In the genomic region with DNA sequence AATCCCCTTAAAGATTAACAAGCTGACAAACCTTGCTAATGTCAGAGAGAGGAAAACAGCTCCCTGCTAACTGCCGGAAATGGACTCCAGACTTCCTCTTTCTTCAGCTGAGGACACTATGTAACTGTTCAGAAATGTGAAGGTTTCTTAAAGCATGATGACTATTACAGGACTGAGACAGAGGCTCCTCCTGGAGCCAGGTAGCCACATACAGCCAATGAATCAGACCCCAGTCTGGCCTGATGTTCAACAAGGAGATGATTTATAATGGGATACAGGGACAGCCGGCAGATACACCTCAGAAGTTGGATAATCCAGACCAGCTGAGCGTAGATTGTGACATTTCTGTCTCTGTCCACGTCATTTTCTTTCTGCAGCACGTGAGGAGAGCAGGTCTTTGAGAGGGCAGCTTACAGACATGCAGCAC, we compare ENCODE assay signal across 1 cellular context.
TF ChIP-seq lines count a peak whose summit lies in the region.

No MANE protein-coding gene starts in this region.

TF ChIP-seq in K562, 482 proteins besides CTCF, POLR2A, EP300 and RAD21 (continued from another document):
- TF ChIP-seq, protein P1, sequence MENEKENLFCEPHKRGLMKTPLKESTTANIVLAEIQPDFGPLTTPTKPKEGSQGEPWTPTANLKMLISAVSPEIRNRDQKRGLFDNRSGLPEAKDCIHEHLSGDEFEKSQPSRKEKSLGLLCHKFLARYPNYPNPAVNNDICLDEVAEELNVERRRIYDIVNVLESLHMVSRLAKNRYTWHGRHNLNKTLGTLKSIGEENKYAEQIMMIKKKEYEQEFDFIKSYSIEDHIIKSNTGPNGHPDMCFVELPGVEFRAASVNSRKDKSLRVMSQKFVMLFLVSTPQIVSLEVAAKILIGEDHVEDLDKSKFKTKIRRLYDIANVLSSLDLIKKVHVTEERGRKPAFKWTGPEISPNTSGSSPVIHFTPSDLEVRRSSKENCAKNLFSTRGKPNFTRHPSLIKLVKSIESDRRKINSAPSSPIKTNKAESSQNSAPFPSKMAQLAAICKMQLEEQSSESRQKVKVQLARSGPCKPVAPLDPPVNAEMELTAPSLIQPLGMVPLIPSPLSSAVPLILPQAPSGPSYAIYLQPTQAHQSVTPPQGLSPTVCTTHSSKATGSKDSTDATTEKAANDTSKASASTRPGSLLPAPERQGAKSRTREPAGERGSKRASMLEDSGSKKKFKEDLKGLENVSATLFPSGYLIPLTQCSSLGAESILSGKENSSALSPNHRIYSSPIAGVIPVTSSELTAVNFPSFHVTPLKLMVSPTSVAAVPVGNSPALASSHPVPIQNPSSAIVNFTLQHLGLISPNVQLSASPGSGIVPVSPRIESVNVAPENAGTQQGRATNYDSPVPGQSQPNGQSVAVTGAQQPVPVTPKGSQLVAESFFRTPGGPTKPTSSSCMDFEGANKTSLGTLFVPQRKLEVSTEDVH (IDR thresholded peaks at IDR 0.05; ENCODE audit: low read depth, partially characterized antibody) = no peak
- TF ChIP-seq SAFB2 (IDR thresholded peaks at IDR 0.05; ENCODE audit: borderline replicate concordance, low read depth, low read length, severe bottlenecking) (no peak), PCBP1 (IDR thresholded peaks at IDR 0.05; ENCODE audit: low read depth, low read length, poor library complexity, severe bottlenecking) (no peak), RNF219 (CRISPR knock-in tag; IDR thresholded peaks at IDR 0.05) (no peak), ZNF57 (CRISPR knock-in tag; IDR thresholded peaks at IDR 0.05) (no peak), JUNB (CRISPR knock-in tag; conservative IDR thresholded peaks at IDR 0.05) (no peak), JUN (IDR thresholded peaks at IDR 0.05; ENCODE audit: borderline replicate concordance, low read depth, low read length) (0 out of 2 replicates have a peak, but pooled peaks have one; percentile 28), JUN (CRISPR knock-in tag; IDR thresholded peaks at IDR 0.05; ENCODE audit: borderline replicate concordance) (no peak), SNRNP70 (optimal IDR thresholded peaks at IDR 0.05; ENCODE audit: low read depth, low read length) (no peak), ZEB2 (IDR thresholded peaks at IDR 0.05) (0 out of 2 replicates have a peak, but pooled peaks have one; percentile 49), MCM7 (IDR thresholded peaks at IDR 0.05) (no peak), HNRNPUL1 (IDR thresholded peaks at IDR 0.05; ENCODE audit: low read length) (no peak), STAT5B (CRISPR knock-in tag; IDR thresholded peaks at IDR 0.05) (no peak), SNAPC5 (CRISPR knock-in tag; IDR thresholded peaks at IDR 0.05) (no peak), ZNF551 (CRISPR knock-in tag; IDR thresholded peaks at IDR 0.05) (no peak), ILF3 (IDR thresholded peaks at IDR 0.05; ENCODE audit: borderline replicate concordance) (no peak), ZNF586 (CRISPR knock-in tag; conservative IDR thresholded peaks at IDR 0.05) (no peak), NR2F6 (CRISPR knock-in tag; IDR thresholded peaks at IDR 0.05) (no peak), MYBL2 (IDR thresholded peaks at IDR 0.05; ENCODE audit: low read depth) (no peak), MYBL2 (CRISPR knock-in tag; IDR thresholded peaks at IDR 0.05; ENCODE audit: borderline replicate concordance) (no peak), SP2 (IDR thresholded peaks at IDR 0.05; ENCODE audit: extremely low read depth, low read depth, low read length, poor library complexity, severe bottlenecking) (no peak), E2F5 (CRISPR knock-in tag; IDR thresholded peaks at IDR 0.05) (no peak), FOXJ2 (tag; IDR thresholded peaks at IDR 0.05) (no peak), CEBPG (CRISPR knock-in tag; IDR thresholded peaks at IDR 0.05) (no peak), CEBPG (tag; conservative IDR thresholded peaks at IDR 0.05 in 1 of 2, IDR thresholded peaks at IDR 0.05 in 1 of 2) (0 out of 4 replicates have a peak, but pooled peaks of 1 of the 2 experiments have one; percentile 8), IRF2 (CRISPR knock-in tag; IDR thresholded peaks at IDR 0.05) (no peak), ATF3 (IDR thresholded peaks at IDR 0.05) (peak; percentile 8; the same call in 1 of the 2 replicates), ATF3 (CRISPR knock-in tag; conservative IDR thresholded peaks at IDR 0.05) (no peak), ZNF780A (CRISPR knock-in tag; IDR thresholded peaks at IDR 0.05) (no peak), ZNF197 (CRISPR knock-in tag; IDR thresholded peaks at IDR 0.05; ENCODE audit: low read depth) (no peak), ATF1 (CRISPR knock-in tag; IDR thresholded peaks at IDR 0.05) (no peak), ATF1 (tag; IDR thresholded peaks at IDR 0.05) (no peak), EGR1 (conservative IDR thresholded peaks at IDR 0.05) (no peak), ZNF766 (CRISPR knock-in tag; conservative IDR thresholded peaks at IDR 0.05) (peak; percentile 100), PCBP2 (IDR thresholded peaks at IDR 0.05; ENCODE audit: low read depth, low read length, poor library complexity, severe bottlenecking) (no peak), ZNF785 (CRISPR knock-in tag; IDR thresholded peaks at IDR 0.05) (no peak), MTF1 (CRISPR knock-in tag; IDR thresholded peaks at IDR 0.05; ENCODE audit: borderline replicate concordance) (no peak), ARID1B (IDR thresholded peaks at IDR 0.05) (no peak), MAFF (IDR thresholded peaks at IDR 0.05; ENCODE audit: low read length) (no peak), MEIS2 (IDR thresholded peaks at IDR 0.05; ENCODE audit: partially characterized antibody) (peak; percentile 42)
- TF ChIP-seq, protein P2, sequence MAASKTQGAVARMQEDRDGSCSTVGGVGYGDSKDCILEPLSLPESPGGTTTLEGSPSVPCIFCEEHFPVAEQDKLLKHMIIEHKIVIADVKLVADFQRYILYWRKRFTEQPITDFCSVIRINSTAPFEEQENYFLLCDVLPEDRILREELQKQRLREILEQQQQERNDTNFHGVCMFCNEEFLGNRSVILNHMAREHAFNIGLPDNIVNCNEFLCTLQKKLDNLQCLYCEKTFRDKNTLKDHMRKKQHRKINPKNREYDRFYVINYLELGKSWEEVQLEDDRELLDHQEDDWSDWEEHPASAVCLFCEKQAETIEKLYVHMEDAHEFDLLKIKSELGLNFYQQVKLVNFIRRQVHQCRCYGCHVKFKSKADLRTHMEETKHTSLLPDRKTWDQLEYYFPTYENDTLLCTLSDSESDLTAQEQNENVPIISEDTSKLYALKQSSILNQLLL (CRISPR knock-in tag; IDR thresholded peaks at IDR 0.05; ENCODE audit: borderline replicate concordance) = no peak
